ENCODE assay signal across 8 cellular contexts in genomic region chrX:107678957-107679740, GRCh38. TPM values are rescaled to one million over a fixed set of nuclear protein-coding genes. Genes with fewer than 3 reads are reported as not detected.
A peak's percentile ranks its signal among the peaks of the same experiment; 100 is the strongest.
DNase-seq lines count a peak whose midpoint lies in the region; ATAC-seq and TF ChIP-seq lines count a peak whose summit lies in the region.

No MANE protein-coding gene starts in this region.

- peak; percentile 56 for ATAC-seq in CD8-positive, alpha-beta T cell
- ATAC-seq in HG02763 (IDR thresholded peaks at IDR 0.05; ENCODE audit: unreplicated experiment) = no peak

- POLR2A ChIA-PET in CD8-positive, alpha-beta T cell (lab: Charles Lee) = interaction anchor here (1.1 to 9.5 kb wide), 2 partner anchors 30 to 36 kb away, joined by 3 to 270 read pairs; no protein-coding TSS in a partner anchor
- POLR2A ChIA-PET in activated CD4-positive, alpha-beta memory T cell treated with anti-CD3 and anti-CD28 coated beads, Interleukin-2, amount 10 ng/mL, durations not matched to agents 7 days and 5 days (lab: Charles Lee) = interaction anchor here (1.1 to 8.9 kb wide), 4 partner anchors 8 to 64 kb away, joined by 3 to 368 read pairs (median 8); partner anchors contain the start of gene PRPS1

- peaks cover 13% of the 10 kb centered on the region; the same call in 1 of the 2 replicates for H3K79me2 ChIP-seq in KMS-11 (ENCODE audit: insufficient read depth, low read depth)

- H2AFZ ChIP-seq in KMS-11 (ENCODE audit: low read depth) = peak overlapping the region; percentile 3; the same call in 1 of the 2 replicates

- H3K4me1 Mint-ChIP-seq in CD8-positive, alpha-beta T cell (ENCODE audit: low read depth) = peaks cover 72% of the 10 kb centered on the region
- H3K4me1 Mint-ChIP-seq in activated CD4-positive, alpha-beta memory T cell treated with anti-CD3 and anti-CD28 coated beads, Interleukin-2, amount 10 ng/mL, durations not matched to agents 7 days and 5 days = peaks cover 66% of the 10 kb centered on the region

- H3K27me3 Mint-ChIP-seq in CD8-positive, alpha-beta T cell (ENCODE audit: low read depth) = no peaks in the 10 kb centered on the region
- no peaks in the 10 kb centered on the region for H3K27me3 Mint-ChIP-seq in activated CD4-positive, alpha-beta memory T cell treated with anti-CD3 and anti-CD28 coated beads, Interleukin-2, amount 10 ng/mL, durations not matched to agents 7 days and 5 days

- H3K9ac ChIP-seq in KMS-11 = peak overlapping the region; percentile 99

- H3K36me3 ChIP-seq in CD8-positive, alpha-beta T cell (ENCODE audit: insufficient read depth, low read length) = no peaks in the 10 kb centered on the region
- no peaks in the 10 kb centered on the region for H3K36me3 ChIP-seq in KMS-11 (ENCODE audit: insufficient read depth)
- H3K36me3 ChIP-seq in esophagus squamous epithelium = no peaks in the 10 kb centered on the region

- peak in 1 of 4 donors; percentile 58 for TF ChIP-seq POLR2A in esophagus squamous epithelium (IDR thresholded peaks at IDR 0.05)

- no peaks in the 10 kb centered on the region for H3K36me3 Mint-ChIP-seq in CD8-positive, alpha-beta T cell
- H3K36me3 Mint-ChIP-seq in activated CD4-positive, alpha-beta memory T cell treated with anti-CD3 and anti-CD28 coated beads, Interleukin-2, amount 10 ng/mL, durations not matched to agents 7 days and 5 days (ENCODE audit: low read depth) = peaks cover 4% of the 10 kb centered on the region

- no peak overlapping the region for H3K4me3 ChIP-seq in CD8-positive, alpha-beta T cell (ENCODE audit: low read depth, low read length)
- H3K4me3 ChIP-seq in KMS-11 (IDR thresholded peaks at IDR 0.05; ENCODE audit: insufficient read depth, low read depth, low read length) (no peak overlapping the region), esophagus squamous epithelium (peak overlapping the region in 1 of 4 donors; percentile 15)

- TF ChIP-seq CTCF in CD8-positive, alpha-beta T cell (IDR thresholded peaks at IDR 0.05) = no peak
- TF ChIP-seq CTCF in KMS-11 (conservative IDR thresholded peaks at IDR 0.05; ENCODE audit: low read depth, low read length) = no peak
- no peak for TF ChIP-seq CTCF in esophagus squamous epithelium (IDR thresholded peaks at IDR 0.05)

- no peaks in the 10 kb centered on the region for H3K27me3 ChIP-seq in CD8-positive, alpha-beta T cell (ENCODE audit: insufficient read depth, low read length)
- H3K27me3 ChIP-seq in KMS-11 (ENCODE audit: insufficient read depth, low read depth) = no peaks in the 10 kb centered on the region
- no peaks in the 10 kb centered on the region for H3K27me3 ChIP-seq in esophagus squamous epithelium

- H3K4me2 ChIP-seq in KMS-11 = peak overlapping the region; percentile 99

- H3K9me3 Mint-ChIP-seq in CD8-positive, alpha-beta T cell = no peaks in the 10 kb centered on the region
- no peaks in the 10 kb centered on the region for H3K9me3 Mint-ChIP-seq in activated CD4-positive, alpha-beta memory T cell treated with anti-CD3 and anti-CD28 coated beads, Interleukin-2, amount 10 ng/mL, durations not matched to agents 7 days and 5 days

- H4K20me1 ChIP-seq in KMS-11 (ENCODE audit: insufficient read depth) = no peaks in the 10 kb centered on the region

- WGBS in esophagus squamous epithelium, 2 donors = 78 to 91% methylated on average over 3 to 7 of the region's 8 CpGs

- CTCF ChIA-PET in CD8-positive, alpha-beta T cell (lab: Charles Lee) = interaction anchor here (15.4 kb wide), 1 partner anchor 37 kb away, joined by 278 read pairs; no protein-coding TSS in a partner anchor
- CTCF ChIA-PET in activated CD4-positive, alpha-beta memory T cell treated with anti-CD3 and anti-CD28 coated beads, Interleukin-2, amount 10 ng/mL, durations not matched to agents 7 days and 5 days (lab: Charles Lee) = interaction anchor here (0.9 to 10.0 kb wide), 4 partner anchors 8 to 50 kb away, joined by 3 to 295 read pairs (median 7); partner anchors contain the start of gene PRPS1

- H3K4me3 Mint-ChIP-seq in CD8-positive, alpha-beta T cell = no peak overlapping the region
- no peak overlapping the region for H3K4me3 Mint-ChIP-seq in activated CD4-positive, alpha-beta memory T cell treated with anti-CD3 and anti-CD28 coated beads, Interleukin-2, amount 10 ng/mL, durations not matched to agents 7 days and 5 days

- H3K27ac ChIP-seq in CD8-positive, alpha-beta T cell (ENCODE audit: low read depth, low read length) = peak overlapping the region; percentile 62
- H3K27ac ChIP-seq in KMS-11 (peak overlapping the region; percentile 99), esophagus squamous epithelium (peak overlapping the region; percentile 39 to 98 (median 92))

- peak; percentile 35 to 84 (median 72) for DNase-seq in CD8-positive, alpha-beta T cell
- peak; percentile 85 for DNase-seq in activated CD4-positive, alpha-beta memory T cell treated with anti-CD3 and anti-CD28 coated beads, Interleukin-2, amount 10 ng/mL, durations not matched to agents 7 days and 5 days
- DNase-seq in esophagus squamous epithelium (lab: John Stamatoyannopoulos, UW) = peak; percentile 39
- DNase-seq in stimulated activated CD4-positive, alpha-beta T cell treated with anti-CD3 and anti-CD28 coated beads, Interleukin-15, amount 100 ng/mL, for 1 hour (ENCODE audit: low read depth in 1 of 2, low spot score in 1 of 2) = peak; percentile 10 to 13
- DNase-seq in NCI-H2029 treated with DMSO at 0.1 percent for 48 hours (lab: John Stamatoyannopoulos, UW) = no peak
- no peak for DNase-seq in hippocampal formation (lab: John Stamatoyannopoulos, UW)

- peak overlapping the region; percentile 99 for H3K27ac Mint-ChIP-seq in CD8-positive, alpha-beta T cell
- H3K27ac Mint-ChIP-seq in activated CD4-positive, alpha-beta memory T cell treated with anti-CD3 and anti-CD28 coated beads, Interleukin-2, amount 10 ng/mL, durations not matched to agents 7 days and 5 days = peak overlapping the region; percentile 93

- intact Hi-C loops in CD8-positive, alpha-beta T cell (cut with DNase I, micrococcal nuclease) = no loop called here
- intact Hi-C loops in esophagus squamous epithelium (cut with DNase I) = loop anchor here (5.0 kb wide), 1 partner anchor 33 kb away; no protein-coding TSS in a partner anchor

- peaks cover 51% of the 10 kb centered on the region for H3K4me1 ChIP-seq in CD8-positive, alpha-beta T cell (ENCODE audit: insufficient read depth, low read length)
- peaks cover 56% of the 10 kb centered on the region for H3K4me1 ChIP-seq in KMS-11 (ENCODE audit: low read depth, poor library complexity, severe bottlenecking)
- peaks cover 0 to 85% (median 45%) of the 10 kb centered on the region in 3 donors for H3K4me1 ChIP-seq in esophagus squamous epithelium

- H3K9me3 ChIP-seq in CD8-positive, alpha-beta T cell (ENCODE audit: low read length) = no peaks in the 10 kb centered on the region
- H3K9me3 ChIP-seq in esophagus squamous epithelium = no peaks in the 10 kb centered on the region

RNA-seq across cellular contexts. Expression of gene PRPS1, which starts 50.8 kb away (rescaled TPM):
- total RNA-seq in CD8-positive, alpha-beta T cell = 10 to 100 TPM; 65.6 to 74.7 TPM
- total RNA-seq in activated CD4-positive, alpha-beta memory T cell treated with anti-CD3 and anti-CD28 coated beads, Interleukin-2, amount 10 ng/mL, durations not matched to agents 7 days and 5 days = 10 to 100 TPM; 67.4 to 70.2 TPM
- total RNA-seq in esophagus squamous epithelium = 10 to 100 TPM in 3 of 4 donors, 1 to 10 TPM in 1; 9.1 to 18.1 (median 16.5) TPM

Comparison
In these comparisons a context has a peak if more than half of its experiments do, and no peak if none do; other contexts are left out.
1. DNase-seq: peak in CD8-positive, alpha-beta T cell (7 of 7), activated CD4-positive, alpha-beta memory T cell treated with anti-CD3 and anti-CD28 coated beads, Interleukin-2, amount 10 ng/mL, durations not matched to agents 7 days and 5 days (single experiment), esophagus squamous epithelium (single experiment) and stimulated activated CD4-positive, alpha-beta T cell treated with anti-CD3 and anti-CD28 coated beads, Interleukin-15, amount 100 ng/mL, for 1 hour (2 of 2); none in NCI-H2029 treated with DMSO at 0.1 percent for 48 hours (single experiment) and hippocampal formation (0 of 2).
2. Peak in every context shown above with its lines, with median percentiles within 50 percentile points of each other: H3K27ac ChIP-seq.